23 cellular contexts compared by ENCODE assay signal in the genomic region with DNA sequence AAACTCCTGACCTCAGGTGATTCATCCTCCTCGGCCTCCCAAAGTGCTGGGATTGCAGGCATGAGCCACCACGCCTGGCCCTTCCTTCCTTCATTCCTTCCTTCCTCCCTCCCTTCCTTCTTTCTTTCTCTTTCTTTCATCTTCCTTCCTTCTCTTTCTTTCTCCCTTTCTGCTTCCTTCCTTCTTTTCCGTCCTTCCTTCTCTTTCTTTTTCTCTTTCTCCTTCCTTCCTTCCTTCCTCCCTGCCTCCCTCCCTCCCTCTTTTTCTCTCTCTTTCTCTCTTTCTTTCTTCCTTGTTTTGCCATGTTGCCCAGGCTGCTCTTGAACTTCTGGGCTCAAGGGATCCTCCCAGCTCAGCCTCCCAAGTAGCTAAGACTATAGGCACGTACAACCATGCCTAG. TPM values are rescaled to one million over a fixed set of nuclear protein-coding genes. Genes with fewer than 3 reads are reported as not detected.
"Had no signal": no experiment of that assay in that cellular context is flagged by ENCODE, and none has a peak within 500 bp of the region (broad histone marks: within the 10 kb centered on the region; RNA-seq: fewer than 3 reads in every experiment).

No MANE protein-coding gene starts in this region.

- H2AFZ ChIP-seq: hepatocyte had no signal

- H3K4me2 ChIP-seq: hepatocyte had no signal

- H3K4me3 ChIP-seq: coronary artery, dorsolateral prefrontal cortex, esophagus muscularis mucosa, gastroesophageal sphincter, heart left ventricle, hepatocyte, left lung, lower lobe of right lung, mucosa of descending colon had no signal

- H3K36me3 ChIP-seq: esophagus muscularis mucosa, gastroesophageal sphincter, heart left ventricle, left lung, lower lobe of right lung had no signal

- H3K27ac ChIP-seq: coronary artery, dorsolateral prefrontal cortex, esophagus muscularis mucosa, foreskin keratinocyte, gastroesophageal sphincter, heart left ventricle, hepatocyte, left lung, lower lobe of right lung had no signal

- H3K9me3 Mint-ChIP-seq: mesothelial cell of epicardium had no signal

- H3K4me1 Mint-ChIP-seq: mesothelial cell of epicardium, naive B cell had no signal

- H3K27ac Mint-ChIP-seq: mesothelial cell of epicardium had no signal

- ATAC-seq: foreskin keratinocyte, gastroesophageal sphincter, heart left ventricle, left cardiac atrium, left lung, left ventricle myocardium superior, lower lobe of right lung, mucosa of descending colon had no signal

- H3K79me2 ChIP-seq: hepatocyte had no signal

- H3K4me3 Mint-ChIP-seq: mesothelial cell of epicardium, naive B cell had no signal

- H3K27me3 ChIP-seq: foreskin keratinocyte, hepatocyte had no signal

- H3K4me1 ChIP-seq: esophagus muscularis mucosa, foreskin keratinocyte, gastroesophageal sphincter, heart left ventricle, left lung, lower lobe of right lung had no signal

- DNase-seq: dermis blood vessel endothelial cell; dorsolateral prefrontal cortex; effector CD4-positive, alpha-beta T cell; effector memory CD4-positive, alpha-beta T cell; foreskin keratinocyte; heart left ventricle; hypothalamus; left cardiac atrium; left lung; left ventricle myocardium superior; lower lobe of right lung; mesenchymal stem cell; mucosa of descending colon; naive B cell had no signal

- H3K36me3 Mint-ChIP-seq: mesothelial cell of epicardium, naive B cell had no signal

- H3K9me3 ChIP-seq: esophagus muscularis mucosa, gastroesophageal sphincter, heart left ventricle, left lung, lower lobe of right lung, mucosa of descending colon had no signal

RNA-seq across cellular contexts. Expression of gene MUC16, which starts 36.5 kb away (rescaled TPM):
- polyA plus RNA-seq: endothelial cell of umbilical vein, fibroblast of lung, foreskin keratinocyte, heart left ventricle had no signal

RNA-seq across cellular contexts. Expression of gene OR1M1, which starts 40.2 kb away (rescaled TPM):
- polyA plus RNA-seq: endothelial cell of umbilical vein, esophagus, fibroblast of lung, foreskin keratinocyte, heart left ventricle, hepatocyte, keratinocyte had no signal
